ENCODE assay signal across 22 cellular contexts in the genomic region with DNA sequence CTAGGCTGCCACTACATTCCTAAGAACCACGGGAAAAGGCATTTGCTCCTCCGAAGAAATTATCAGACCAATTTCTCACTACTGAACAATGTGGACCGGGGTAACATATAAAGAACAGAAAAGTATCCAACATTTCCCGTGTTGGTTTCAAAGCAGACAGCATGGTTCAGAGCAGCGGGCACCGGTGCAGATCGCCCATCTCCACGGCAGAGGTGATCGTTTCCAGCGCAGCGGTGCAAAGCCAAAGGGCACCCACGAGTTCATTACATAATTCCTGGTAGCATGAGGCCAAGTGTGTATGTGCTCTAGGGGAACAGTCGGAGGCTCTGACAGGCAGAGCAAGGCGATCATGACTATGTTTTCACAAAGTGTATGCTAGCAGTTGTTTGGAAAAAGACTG. TPM values are rescaled to one million over a fixed set of nuclear protein-coding genes. Genes with fewer than 3 reads are reported as not detected.
DNase-seq lines count a peak whose midpoint lies in the region; ATAC-seq, FAIRE-seq and TF ChIP-seq lines count a peak whose summit lies in the region.
"Had no signal": no experiment of that assay in that cellular context is flagged by ENCODE, and none has a peak within 500 bp of the region (broad histone marks: within the 10 kb centered on the region; RNA-seq: fewer than 3 reads in every experiment).

No MANE protein-coding gene starts in this region.

- peaks cover 2% of the 10 kb centered on the region for H3K27me3 Mint-ChIP-seq in nephron progenitor cell (ENCODE audit: low read depth, poor library complexity)
- no peaks in the 10 kb centered on the region for H3K27me3 Mint-ChIP-seq in stimulated activated naive B cell treated with anti-CD40 and anti-IgM and Interleukin-4, amounts not matched to agents 10 μg/mL and 1 μg/mL and 100 μg/mL, for 72 hours

- H3K4me2 ChIP-seq in K562 (ENCODE audit: insufficient read depth, low read length) (no peak overlapping the region), osteoblast (ENCODE audit: insufficient read depth, low read length) (peak overlapping the region; percentile 32)

- DNase-seq in K562 (ENCODE audit: extremely low read depth in 1 of 4, low spot score in 3 of 4) (no peak), nephron progenitor cell (no peak), osteoblast (ENCODE audit: insufficient read length, low spot score, missing footprints) (no peak), COR-L47 (lab: John Stamatoyannopoulos, UW) (no peak), HTR-8/SVneo (ENCODE audit: insufficient read length, low spot score) (no peak)
- DNase-seq in stimulated activated naive B cell treated with anti-CD40 and anti-IgM and Interleukin-4, amounts not matched to agents 10 μg/mL and 1 μg/mL and 100 μg/mL, for 72 hours: no peak
- DNase-seq: C1 segment of cervical spinal cord; Caco-2; CD4-positive, alpha-beta memory T cell; DMS 273 treated with DMSO at 0.1 percent for 48 hours; DMS79; EL; GDM1; GM23248; H9 had no signal

- 0 out of 4 replicates have a peak overlapping the region, but pooled peaks of 1 of the 2 experiments have one; percentile 70 for H3K9ac ChIP-seq in K562 (ENCODE audit: insufficient read depth in 1 of 2, low read depth in 2 of 2, low read length in 2 of 2)
- H3K9ac ChIP-seq: GM23248 had no signal

- peak overlapping the region; percentile 22 for H3K27ac Mint-ChIP-seq in nephron progenitor cell
- H3K27ac Mint-ChIP-seq in stimulated activated naive B cell treated with anti-CD40 and anti-IgM and Interleukin-4, amounts not matched to agents 10 μg/mL and 1 μg/mL and 100 μg/mL, for 72 hours: no peak overlapping the region
- H3K27ac Mint-ChIP-seq: CD4-positive, alpha-beta memory T cell had no signal

- in situ Hi-C loops in K562 (cut with MboI): no loop called here

- H3K9me3 ChIP-seq in K562 (replicated peaks; ENCODE audit: control insufficient read depth, insufficient read depth, low read depth, low read length): no peaks in the 10 kb centered on the region
- H3K9me3 ChIP-seq in osteoblast (ENCODE audit: low read depth, low read length): no peaks in the 10 kb centered on the region
- H3K9me3 ChIP-seq: Caco-2 had no signal

- no peak overlapping the region for H3K4me3 Mint-ChIP-seq in nephron progenitor cell
- H3K4me3 Mint-ChIP-seq in stimulated activated naive B cell treated with anti-CD40 and anti-IgM and Interleukin-4, amounts not matched to agents 10 μg/mL and 1 μg/mL and 100 μg/mL, for 72 hours: no peak overlapping the region
- H3K4me3 Mint-ChIP-seq: CD4-positive, alpha-beta memory T cell; H9 had no signal

- no peaks in the 10 kb centered on the region for H3K36me3 Mint-ChIP-seq in nephron progenitor cell (ENCODE audit: low read depth)
- H3K36me3 Mint-ChIP-seq in stimulated activated naive B cell treated with anti-CD40 and anti-IgM and Interleukin-4, amounts not matched to agents 10 μg/mL and 1 μg/mL and 100 μg/mL, for 72 hours: peaks cover 0 to 2% of the 10 kb centered on the region in 2 donors
- H3K36me3 Mint-ChIP-seq: CD4-positive, alpha-beta memory T cell had no signal

- POLR2A ChIA-PET in K562 (lab: Yijun Ruan, JAX): interaction anchor here (0.6 to 1.8 kb wide), 4 partner anchors 14 to 108 kb away, joined by 3 to 6 read pairs (median 3); no protein-coding TSS in a partner anchor

- TF ChIP-seq EP300 in K562 (IDR thresholded peaks at IDR 0.05; ENCODE audit: low read length): no peak

- 71% methylated on average over 14 of the region's 14 CpGs for WGBS in K562 (ENCODE audit: insufficient coverage, low coverage, missing lambda C conversion rate)

- TF ChIP-seq CTCF in K562 (IDR thresholded peaks at IDR 0.05 in 2 of 3, conservative IDR thresholded peaks at IDR 0.05 in 1 of 3; ENCODE audit: insufficient read depth in 2 of 3, low read depth in 1 of 3, low read length in 3 of 3) (no peak), nephron progenitor cell (IDR thresholded peaks at IDR 0.05) (no peak), osteoblast (IDR thresholded peaks at IDR 0.05; ENCODE audit: extremely low read depth, low read depth, low read length) (no peak)

- H3K9me1 ChIP-seq in K562 (ENCODE audit: control insufficient read depth, insufficient read depth, low read length): no peaks in the 10 kb centered on the region

- no peak overlapping the region for H3K27ac ChIP-seq in K562 (ENCODE audit: extremely low read depth, low read depth, low read length)
- H3K27ac ChIP-seq in osteoblast (ENCODE audit: low read depth, low read length): no peak overlapping the region
- H3K27ac ChIP-seq: GM23248 had no signal

- H3K27me3 ChIP-seq in K562 (ENCODE audit: control insufficient read depth in 2 of 2, insufficient read depth in 2 of 2, low read length in 2 of 2) (no peaks in the 10 kb centered on the region), osteoblast (ENCODE audit: insufficient read depth, low read length) (no peaks in the 10 kb centered on the region)

- CTCF ChIA-PET in K562 (lab: Yijun Ruan, JAX; ENCODE audit: low intra/inter-chr PET ratio): no interaction called here

- H3K36me3 ChIP-seq in K562 (ENCODE audit: control insufficient read depth, insufficient read depth, low read length) (no peaks in the 10 kb centered on the region), osteoblast (ENCODE audit: insufficient read depth, low read length) (no peaks in the 10 kb centered on the region)

- no TSS peak for BruUV-seq in K562 (replicated peaks; lab: Mats Ljungman, UMichigan)

- TF ChIP-seq RAD21 in K562 (CRISPR knock-in tag; conservative IDR thresholded peaks at IDR 0.05 in 1 of 2, IDR thresholded peaks at IDR 0.05 in 1 of 2): no peak

- no peak for TF ChIP-seq POLR2A in K562 (conservative IDR thresholded peaks at IDR 0.05)

- H3K4me1 ChIP-seq in K562 (replicated peaks in 1 of 2; ENCODE audit: control insufficient read depth in 2 of 2, insufficient read depth in 2 of 2, low read length in 2 of 2): peaks cover 0 to 6% of the 10 kb centered on the region in 2 experiments; a peak in 1 of 5 replicates
- no peaks in the 10 kb centered on the region for H3K4me1 ChIP-seq in osteoblast (ENCODE audit: insufficient read depth, low read length)
- H3K4me1 ChIP-seq: Caco-2 had no signal

- H3K79me2 ChIP-seq in K562 (ENCODE audit: control insufficient read depth, insufficient read depth, low read length): no peaks in the 10 kb centered on the region
- no peaks in the 10 kb centered on the region for H3K79me2 ChIP-seq in osteoblast (ENCODE audit: insufficient read depth, low read length)

- peak overlapping the region; percentile 66; the same call in 1 of the 2 replicates for H2AFZ ChIP-seq in K562 (ENCODE audit: low read depth, low read length)
- peak overlapping the region; percentile 80 for H2AFZ ChIP-seq in osteoblast (ENCODE audit: low read length)
- H2AFZ ChIP-seq: GM23248 had no signal

- peaks cover 7% of the 10 kb centered on the region for H3K4me1 Mint-ChIP-seq in nephron progenitor cell
- H3K4me1 Mint-ChIP-seq in stimulated activated naive B cell treated with anti-CD40 and anti-IgM and Interleukin-4, amounts not matched to agents 10 μg/mL and 1 μg/mL and 100 μg/mL, for 72 hours: no peaks in the 10 kb centered on the region
- H3K4me1 Mint-ChIP-seq: CD4-positive, alpha-beta memory T cell; H9 had no signal

- H3K9me3 Mint-ChIP-seq in nephron progenitor cell: no peaks in the 10 kb centered on the region
- H3K9me3 Mint-ChIP-seq in stimulated activated naive B cell treated with anti-CD40 and anti-IgM and Interleukin-4, amounts not matched to agents 10 μg/mL and 1 μg/mL and 100 μg/mL, for 72 hours: peaks cover 3% of the 10 kb centered on the region in 2 donors

- H4K20me1 ChIP-seq in K562 (replicated peaks; ENCODE audit: control insufficient read depth, insufficient read depth, low read length) (no peaks in the 10 kb centered on the region), osteoblast (ENCODE audit: insufficient read depth, low read length) (no peaks in the 10 kb centered on the region)

- H3K4me3 ChIP-seq in K562 (no peak overlapping the region), osteoblast (ENCODE audit: insufficient read depth, low read length) (peak overlapping the region; percentile 49)
- H3K4me3 ChIP-seq: GM12878, GM23248 had no signal

- FAIRE-seq in K562 (lab: Jason Lieb, UNC): no peak
- FAIRE-seq in HTR-8/SVneo (lab: Jason Lieb, UNC): no peak
- FAIRE-seq: GM12878, GM19239 had no signal

- ATAC-seq in K562: no peak; the same call in 1 of the 3 replicates
- ATAC-seq in stimulated activated naive B cell treated with anti-CD40 and anti-IgM and Interleukin-4, amounts not matched to agents 10 μg/mL and 1 μg/mL and 100 μg/mL, for 72 hours (replicated peaks): no peak
- ATAC-seq: GM12878, HCT116 had no signal

- intact Hi-C loops in K562 (cut with micrococcal nuclease): no loop called here

RNA-seq across cellular contexts. Expression of a gene that starts 13.2 kb away (rescaled TPM):
- total RNA-seq in K562 (2011; cell fraction: chromatin; rRNA removed; ENCODE audit: low replicate concordance): not detected in 2 replicates
- total RNA-seq in K562 (2011; cell fraction: nucleolus; rRNA removed): 0.17 TPM in 1 of 2 replicates, not detected in the other
- not detected in 2 replicates for total RNA-seq in K562 (2011; cell fraction: nucleoplasm; rRNA removed)
- not detected in 2 replicates for total RNA-seq in K562 (2014; rRNA removed)
- 0.04 TPM in 1 of 2 replicates, not detected in the other for total RNA-seq in K562 (2014; rRNA removed; fragmentation: Illumina TruSeq; extraction: Trizol)
- total RNA-seq in K562 (2015; rRNA removed; fragmentation: Illumina TruSeq; extraction: Trizol): 0.08 TPM in 1 of 2 replicates, not detected in the other
- total RNA-seq in K562 (2021): 0.04 TPM in 1 of 2 replicates, not detected in the other
- polyA plus RNA-seq in K562 (2011; rRNA removed): not detected in 2 replicates
- not detected in 2 replicates for polyA plus RNA-seq in K562 (2011; cell fraction: cytosol; rRNA removed)
- 0.07 TPM in 1 of 2 replicates, not detected in the other for polyA plus RNA-seq in K562 (2011; cell fraction: nucleus; rRNA removed)
- 0.04 TPM in 1 of 2 replicates, not detected in the other for polyA plus RNA-seq in K562 (2012)
- 0.07 TPM in 1 of 2 replicates, not detected in the other for polyA plus RNA-seq in K562 (2014; fragmentation: Illumina TruSeq; extraction: Trizol)
- under 1 TPM; 0.01 TPM for polyA plus RNA-seq in K562 (2014; fragmentation: Nextera tagmentation; extraction: Ambion mirVana)
- polyA plus RNA-seq in K562 (2014; rRNA removed): 0.04 and 0.08 TPM in 2 replicates
- polyA minus RNA-seq in K562 (2011; rRNA and poly(A)+ RNA removed): 0.06 TPM in 1 of 2 replicates, not detected in the other
- not detected in 2 replicates for polyA minus RNA-seq in K562 (2011; cell fraction: cytosol; rRNA and poly(A)+ RNA removed)
- not detected in 2 replicates for polyA minus RNA-seq in K562 (2011; cell fraction: nucleus; rRNA and poly(A)+ RNA removed)
- total RNA-seq in osteoblast: not detected in 2 replicates
- total RNA-seq: A172, A673, Caco-2, GM12878, GM23248, H4, H9 had no signal
- polyA plus RNA-seq: BJ; CD4-positive, alpha-beta memory T cell; GM12878; GM23248 had no signal

RNA-seq across cellular contexts. Expression of a gene that starts 38.3 kb away (rescaled TPM):
- total RNA-seq in K562 (2011; cell fraction: chromatin; rRNA removed; ENCODE audit: low replicate concordance): 14.2 and 22.7 TPM in 2 replicates
- 17.0 TPM in 2 replicates for total RNA-seq in K562 (2011; cell fraction: nucleolus; rRNA removed)
- 28.5 and 47.3 TPM in 2 replicates for total RNA-seq in K562 (2011; cell fraction: nucleoplasm; rRNA removed)
- 34.7 and 38.8 TPM in 2 replicates for total RNA-seq in K562 (2014; rRNA removed)
- 80.0 and 80.5 TPM in 2 replicates for total RNA-seq in K562 (2014; rRNA removed; fragmentation: Illumina TruSeq; extraction: Trizol)
- 69.1 and 77.9 TPM in 2 replicates for total RNA-seq in K562 (2015; rRNA removed; fragmentation: Illumina TruSeq; extraction: Trizol)
- 94.5 and 96.7 TPM in 2 replicates for total RNA-seq in K562 (2021)
- 74.7 and 111 TPM in 2 replicates for polyA plus RNA-seq in K562 (2011; rRNA removed)
- polyA plus RNA-seq in K562 (2011; cell fraction: cytosol; rRNA removed): 51.2 and 88.5 TPM in 2 replicates
- 23.4 and 45.3 TPM in 2 replicates for polyA plus RNA-seq in K562 (2011; cell fraction: nucleus; rRNA removed)
- 77.6 and 88.6 TPM in 2 replicates for polyA plus RNA-seq in K562 (2012)
- polyA plus RNA-seq in K562 (2014; fragmentation: Illumina TruSeq; extraction: Trizol): 65.0 and 68.9 TPM in 2 replicates
- polyA plus RNA-seq in K562 (2014; fragmentation: Nextera tagmentation; extraction: Ambion mirVana): 100 to 1,000 TPM; 112 to 133 TPM
- 74.5 and 81.9 TPM in 2 replicates for polyA plus RNA-seq in K562 (2014; rRNA removed)
- 23.4 and 27.3 TPM in 2 replicates for polyA minus RNA-seq in K562 (2011; rRNA and poly(A)+ RNA removed)
- polyA minus RNA-seq in K562 (2011; cell fraction: cytosol; rRNA and poly(A)+ RNA removed): 15.2 and 27.5 TPM in 2 replicates
- polyA minus RNA-seq in K562 (2011; cell fraction: nucleus; rRNA and poly(A)+ RNA removed): 10.0 and 19.7 TPM in 2 replicates
- 48.1 and 52.2 TPM in 2 replicates for total RNA-seq in osteoblast
